ENCODE assay signal across 20 cellular contexts in the genomic region with DNA sequence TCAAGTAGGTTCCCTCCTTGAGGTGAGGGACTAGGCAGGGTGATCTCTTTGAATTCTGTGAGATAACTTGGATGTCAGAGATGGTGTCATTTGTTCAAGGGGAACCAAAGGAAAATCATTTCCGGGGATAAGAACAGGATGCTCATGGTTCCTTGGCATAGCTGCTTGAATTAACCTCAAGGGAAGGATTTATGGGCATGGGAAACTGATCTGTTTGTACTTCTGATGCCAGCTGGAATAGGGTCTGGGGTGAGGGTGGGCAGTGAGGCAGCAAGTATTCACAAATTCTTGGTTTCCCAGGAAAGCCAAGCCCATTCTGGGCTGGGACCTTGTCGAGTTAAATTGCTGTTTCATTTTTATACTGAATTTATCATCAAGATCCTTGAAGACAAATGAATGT. TPM values are rescaled to one million over a fixed set of nuclear protein-coding genes. Genes with fewer than 3 reads are reported as not detected.
DNase-seq lines count a peak whose midpoint lies in the region; ATAC-seq and TF ChIP-seq lines count a peak whose summit lies in the region.
"Had no signal": no experiment of that assay in that cellular context is flagged by ENCODE, and none has a peak within 500 bp of the region (broad histone marks: within the 10 kb centered on the region; RNA-seq: fewer than 3 reads in every experiment).

No MANE protein-coding gene starts in this region.

- H3K4me1 Mint-ChIP-seq in T-helper 17 cell, result peaks cover 20% of the 10 kb centered on the region
- peaks cover 25% of the 10 kb centered on the region for H3K4me1 Mint-ChIP-seq in stimulated activated effector memory CD8-positive, alpha-beta T cell treated with anti-CD3 and anti-CD28 coated beads, Interleukin-12 subunit alpha, Interleukin-12 subunit beta, amount 100 ng/mL, for 72 hours
- H3K4me1 Mint-ChIP-seq: neural crest cell had no signal

- H3K36me3 Mint-ChIP-seq in T-helper 17 cell (ENCODE audit: low read depth), result peaks cover 13% of the 10 kb centered on the region
- peaks cover 68% of the 10 kb centered on the region for H3K36me3 Mint-ChIP-seq in stimulated activated effector memory CD8-positive, alpha-beta T cell treated with anti-CD3 and anti-CD28 coated beads, Interleukin-12 subunit alpha, Interleukin-12 subunit beta, amount 100 ng/mL, for 72 hours

- H3K4me3 ChIP-seq in GM08714 (ENCODE audit: low read length) (peak overlapping the region; percentile 16; the same call in 1 of the 2 replicates), fibroblast of mammary gland (ENCODE audit: control insufficient read depth, low read depth, low read length) (no peak overlapping the region)
- H3K4me3 ChIP-seq: gastrocnemius medialis, K562, lower lobe of right lung had no signal

- H3K4me1 ChIP-seq in foreskin keratinocyte, result peaks cover 8% of the 10 kb centered on the region
- H3K4me1 ChIP-seq: gastrocnemius medialis had no signal

- H3K27ac ChIP-seq in foreskin keratinocyte, result no peak overlapping the region
- H3K27ac ChIP-seq: gastrocnemius medialis, lower lobe of right lung, WERI-Rb-1 had no signal

- ATAC-seq in T-helper 17 cell (no peak), GM21381 (IDR thresholded peaks at IDR 0.05; ENCODE audit: unreplicated experiment) (no peak), foreskin keratinocyte (no peak)
- no peak for ATAC-seq in stimulated activated effector memory CD8-positive, alpha-beta T cell treated with anti-CD3 and anti-CD28 coated beads, Interleukin-12 subunit alpha, Interleukin-12 subunit beta, amount 100 ng/mL, for 72 hours
- ATAC-seq: gastrocnemius medialis, K562, right cardiac atrium had no signal

- no peak for TF ChIP-seq CTCF in fibroblast of mammary gland (conservative IDR thresholded peaks at IDR 0.05; ENCODE audit: control insufficient read depth, insufficient read depth, low read depth, low read length)
- no peak for TF ChIP-seq CTCF in foreskin keratinocyte (conservative IDR thresholded peaks at IDR 0.05)

- no peaks in the 10 kb centered on the region for H3K27me3 ChIP-seq in foreskin keratinocyte
- H3K27me3 ChIP-seq: gastrocnemius medialis had no signal

- H3K27ac Mint-ChIP-seq in T-helper 17 cell, result peak overlapping the region; percentile 88
- peak overlapping the region; percentile 23 for H3K27ac Mint-ChIP-seq in stimulated activated effector memory CD8-positive, alpha-beta T cell treated with anti-CD3 and anti-CD28 coated beads, Interleukin-12 subunit alpha, Interleukin-12 subunit beta, amount 100 ng/mL, for 72 hours
- H3K27ac Mint-ChIP-seq: activated naive CD4-positive, alpha-beta T cell treated with anti-CD3 and anti-CD28 coated beads, Interleukin-2, amount 10 ng/mL, durations not matched to agents 7 days and 5 days had no signal

- DNase-seq in T-helper 17 cell (no peak), fibroblast of mammary gland (ENCODE audit: low read depth) (peak; percentile 24), foreskin keratinocyte (no peak), retina (no peak)
- DNase-seq in stimulated activated effector memory CD8-positive, alpha-beta T cell treated with anti-CD3 and anti-CD28 coated beads, Interleukin-12 subunit alpha, Interleukin-12 subunit beta, amount 100 ng/mL, for 72 hours (ENCODE audit: low spot score in 2 of 2), result no peak
- no peak for DNase-seq in central memory CD4-positive, alpha-beta T cell
- DNase-seq: activated CD8-positive, alpha-beta memory T cell treated with anti-CD3 and anti-CD28 coated beads, Interleukin-2, amount 50 U/mL, for 4 hours; activated naive CD4-positive, alpha-beta T cell treated with anti-CD3 and anti-CD28 coated beads, Interleukin-2, amount 10 ng/mL, durations not matched to agents 7 days and 5 days; gastrocnemius medialis; lower lobe of right lung; NCI-H1092 treated with DMSO at 0.1 percent for 48 hours; right cardiac atrium; RPMI8226; stimulated activated CD4-positive, alpha-beta T cell treated with anti-CD3 and anti-CD28 coated beads, Interleukin-1b, Interleukin-23, amount 100 ng/mL, for 48 hours; trophoblast cell; WERI-Rb-1 had no signal

- no peaks in the 10 kb centered on the region for H3K27me3 Mint-ChIP-seq in T-helper 17 cell
- H3K27me3 Mint-ChIP-seq: activated naive CD4-positive, alpha-beta T cell treated with anti-CD3 and anti-CD28 coated beads, Interleukin-2, amount 10 ng/mL, durations not matched to agents 7 days and 5 days had no signal

- H3K9me3 Mint-ChIP-seq in stimulated activated effector memory CD8-positive, alpha-beta T cell treated with anti-CD3 and anti-CD28 coated beads, Interleukin-12 subunit alpha, Interleukin-12 subunit beta, amount 100 ng/mL, for 72 hours, result no peaks in the 10 kb centered on the region
- H3K9me3 Mint-ChIP-seq: activated naive CD4-positive, alpha-beta T cell treated with anti-CD3 and anti-CD28 coated beads, Interleukin-2, amount 10 ng/mL, durations not matched to agents 7 days and 5 days; neural crest cell had no signal

- no peaks in the 10 kb centered on the region for H3K9me3 ChIP-seq in T-helper 17 cell (ENCODE audit: control insufficient read depth, low read length, poor library complexity, severe bottlenecking)
- H3K9me3 ChIP-seq: gastrocnemius medialis, lower lobe of right lung had no signal

- no peak overlapping the region for H3K4me3 Mint-ChIP-seq in T-helper 17 cell
- no peak overlapping the region for H3K4me3 Mint-ChIP-seq in stimulated activated effector memory CD8-positive, alpha-beta T cell treated with anti-CD3 and anti-CD28 coated beads, Interleukin-12 subunit alpha, Interleukin-12 subunit beta, amount 100 ng/mL, for 72 hours
- H3K4me3 Mint-ChIP-seq: activated naive CD4-positive, alpha-beta T cell treated with anti-CD3 and anti-CD28 coated beads, Interleukin-2, amount 10 ng/mL, durations not matched to agents 7 days and 5 days; neural crest cell had no signal

RNA-seq across cellular contexts. Expression of a gene that starts 14.1 kb away (rescaled TPM):
- total RNA-seq in T-helper 17 cell (10 to 100 TPM; 33.6 to 47.6 TPM), foreskin keratinocyte (33.2 TPM in 2 replicates)
- 18.8 and 20.3 TPM in 2 replicates for polyA plus RNA-seq in foreskin keratinocyte

RNA-seq across cellular contexts. Expression of a gene that starts 33.3 kb away (rescaled TPM):
- total RNA-seq in T-helper 17 cell (10 to 100 TPM in 1 of 2 donors, 1 to 10 TPM in 1; 7.4 to 10.0 TPM), foreskin keratinocyte (10.3 and 11.4 TPM in 2 replicates)
- 15.0 TPM in 2 replicates for polyA plus RNA-seq in foreskin keratinocyte
